In genomic region chr19:17524651-17525050, GRCh38 we compare ENCODE assay signal across 1 cellular context.
TF ChIP-seq lines count a peak whose summit lies in the region.

No MANE protein-coding gene starts in this region.

TF ChIP-seq in H1, 55 proteins besides CTCF, POLR2A, EP300 and RAD21:
- TF ChIP-seq KDM5A (IDR thresholded peaks at IDR 0.05; ENCODE audit: low read length) (no peak), YY1 (IDR thresholded peaks at IDR 0.05; ENCODE audit: low read depth, low read length) (no peak), CBX5 (IDR thresholded peaks at IDR 0.05; ENCODE audit: low read depth, low read length) (no peak), CHD1 (IDR thresholded peaks at IDR 0.05; ENCODE audit: low read depth, low read length) (no peak), KDM1A (IDR thresholded peaks at IDR 0.05; ENCODE audit: borderline replicate concordance, low read length) (peak; percentile 88; the same call in 1 of the 2 replicates), ATF3 (IDR thresholded peaks at IDR 0.05; ENCODE audit: insufficient read depth, low read depth, low read length) (no peak)
